Comparison of ENCODE assay signal across 3 cellular contexts in the genomic region with DNA sequence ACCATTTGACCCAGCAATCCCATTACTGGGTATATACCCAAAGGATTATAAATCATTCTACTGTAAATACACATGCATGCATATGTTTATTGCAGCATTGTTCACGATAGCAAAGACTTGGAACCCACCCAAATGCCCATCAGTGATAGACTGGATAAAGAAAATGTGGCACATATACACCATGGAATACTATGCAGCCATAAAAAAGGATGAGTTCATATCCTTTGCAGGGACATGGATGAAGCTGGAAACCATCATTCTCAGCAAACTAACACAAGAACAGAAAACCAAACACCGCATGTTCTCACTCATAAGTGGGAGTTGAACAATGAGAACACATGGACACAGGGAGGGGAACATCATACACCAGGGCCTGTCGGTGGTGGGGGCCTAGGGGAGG. TPM values are rescaled to one million over a fixed set of nuclear protein-coding genes. Genes with fewer than 3 reads are reported as not detected.
"Had no signal": no experiment of that assay in that cellular context is flagged by ENCODE, and none has a peak within 500 bp of the region (broad histone marks: within the 10 kb centered on the region; RNA-seq: fewer than 3 reads in every experiment).

No MANE protein-coding gene starts in this region.

RNA-seq across cellular contexts. Expression of a gene that starts 12.6 kb away (rescaled TPM):
- total RNA-seq: HepG2, HT-29, HT1080 had no signal
- polyA plus RNA-seq: HepG2 had no signal
